8 cellular contexts compared by ENCODE assay signal in genomic region chr7:117872565-117873055, GRCh38. TPM values are rescaled to one million over a fixed set of nuclear protein-coding genes. Genes with fewer than 3 reads are reported as not detected.
DNase-seq lines count a peak whose midpoint lies in the region; ATAC-seq and TF ChIP-seq lines count a peak whose summit lies in the region.

No MANE protein-coding gene starts in this region.

- H3K4me3 ChIP-seq in adipocyte (ENCODE audit: low read length) (peak overlapping the region; percentile 90), hepatocyte (peak overlapping the region; percentile 92), psoas muscle (peak overlapping the region; percentile 75)

- H3K9me3 ChIP-seq in adipocyte (ENCODE audit: control insufficient read depth, low read length) = no peaks in the 10 kb centered on the region
- no peaks in the 10 kb centered on the region for H3K9me3 ChIP-seq in hepatocyte (ENCODE audit: low read depth)
- no peaks in the 10 kb centered on the region for H3K9me3 ChIP-seq in psoas muscle

- DNase-seq in activated naive CD4-positive, alpha-beta T cell treated with anti-CD3 and anti-CD28 coated beads for 36 hours = no peak
- no peak for DNase-seq in activated naive CD4-positive, alpha-beta T cell treated with anti-CD3 and anti-CD28 coated beads, Interleukin-2, amount 10 ng/mL, durations not matched to agents 7 days and 5 days
- DNase-seq in adipocyte (ENCODE audit: low read depth) (peak; percentile 29), hepatocyte (ENCODE audit: low spot score) (peak; percentile 54), psoas muscle (peak; percentile 37 to 51), NCI-H2081 treated with DMSO at 0.1 percent for 48 hours (lab: John Stamatoyannopoulos, UW) (no peak), NAMALWA (ENCODE audit: low spot score) (no peak)

- CTCF ChIA-PET in activated naive CD4-positive, alpha-beta T cell treated with anti-CD3 and anti-CD28 coated beads for 36 hours (lab: Charles Lee) = no interaction called here
- CTCF ChIA-PET in activated naive CD4-positive, alpha-beta T cell treated with anti-CD3 and anti-CD28 coated beads, Interleukin-2, amount 10 ng/mL, durations not matched to agents 7 days and 5 days (lab: Charles Lee) = no interaction called here

- intact Hi-C loops in activated naive CD4-positive, alpha-beta T cell treated with anti-CD3 and anti-CD28 coated beads for 36 hours (cut with micrococcal nuclease) = no loop called here
- intact Hi-C loops in psoas muscle (cut with DNase I) = no loop called here

- ATAC-seq in psoas muscle (peak in 3 of 4 donors; percentile 19 to 62 (median 24)), GM19328 (IDR thresholded peaks at IDR 0.05; ENCODE audit: unreplicated experiment) (no peak)

- peak overlapping the region; percentile 71 for H3K27ac ChIP-seq in hepatocyte
- H3K27ac ChIP-seq in psoas muscle = no peak overlapping the region

- H3K4me1 Mint-ChIP-seq in activated naive CD4-positive, alpha-beta T cell treated with anti-CD3 and anti-CD28 coated beads for 36 hours (ENCODE audit: low read depth) = peaks cover 15% of the 10 kb centered on the region
- peaks cover 8% of the 10 kb centered on the region for H3K4me1 Mint-ChIP-seq in activated naive CD4-positive, alpha-beta T cell treated with anti-CD3 and anti-CD28 coated beads, Interleukin-2, amount 10 ng/mL, durations not matched to agents 7 days and 5 days

- H2AFZ ChIP-seq in hepatocyte = peak overlapping the region; percentile 47

- peak overlapping the region; percentile 15 for H3K4me3 Mint-ChIP-seq in activated naive CD4-positive, alpha-beta T cell treated with anti-CD3 and anti-CD28 coated beads for 36 hours
- no peak overlapping the region for H3K4me3 Mint-ChIP-seq in activated naive CD4-positive, alpha-beta T cell treated with anti-CD3 and anti-CD28 coated beads, Interleukin-2, amount 10 ng/mL, durations not matched to agents 7 days and 5 days

- peak overlapping the region; percentile 80 for H3K9ac ChIP-seq in adipocyte (ENCODE audit: low read length)

- H3K27me3 ChIP-seq in adipocyte (replicated peaks; ENCODE audit: control insufficient read depth, insufficient read depth, low read length) = peaks cover 6% of the 10 kb centered on the region
- H3K27me3 ChIP-seq in hepatocyte = peaks cover 17% of the 10 kb centered on the region
- peaks cover 0 to 36% (median 8%) of the 10 kb centered on the region in 3 donors for H3K27me3 ChIP-seq in psoas muscle (ENCODE audit: insufficient read depth in 3 of 3, low read length in 2 of 3)

- no peak overlapping the region for H3K27ac Mint-ChIP-seq in activated naive CD4-positive, alpha-beta T cell treated with anti-CD3 and anti-CD28 coated beads for 36 hours
- H3K27ac Mint-ChIP-seq in activated naive CD4-positive, alpha-beta T cell treated with anti-CD3 and anti-CD28 coated beads, Interleukin-2, amount 10 ng/mL, durations not matched to agents 7 days and 5 days = no peak overlapping the region

- peaks cover 47% of the 10 kb centered on the region for H3K27me3 Mint-ChIP-seq in activated naive CD4-positive, alpha-beta T cell treated with anti-CD3 and anti-CD28 coated beads for 36 hours (ENCODE audit: low read depth)
- H3K27me3 Mint-ChIP-seq in activated naive CD4-positive, alpha-beta T cell treated with anti-CD3 and anti-CD28 coated beads, Interleukin-2, amount 10 ng/mL, durations not matched to agents 7 days and 5 days = peaks cover 40% of the 10 kb centered on the region

- under 1% methylated on average over 23 of the region's 27 CpGs for WGBS in hepatocyte (ENCODE audit: low lambda C conversion rate, missing lambda C conversion rate)
- 0 to 1% (median 1%) methylated on average over 26 to 27 of the region's 27 CpGs for WGBS in psoas muscle, 3 donors

- TF ChIP-seq CTCF in hepatocyte (IDR thresholded peaks at IDR 0.05; ENCODE audit: poor library complexity) (peak; percentile 37), psoas muscle (IDR thresholded peaks at IDR 0.05) (no peak)

- no peaks in the 10 kb centered on the region for H3K36me3 ChIP-seq in adipocyte (ENCODE audit: control insufficient read depth, insufficient read depth, low read length, severe bottlenecking)
- no peaks in the 10 kb centered on the region for H3K36me3 ChIP-seq in hepatocyte (replicated peaks; ENCODE audit: insufficient read depth, low read depth)
- no peaks in the 10 kb centered on the region for H3K36me3 ChIP-seq in psoas muscle (ENCODE audit: insufficient read depth in 1 of 2, low read depth in 1 of 2)

- no peaks in the 10 kb centered on the region for H3K9me2 ChIP-seq in hepatocyte (replicated peaks; ENCODE audit: insufficient read depth)

- H3K9me3 Mint-ChIP-seq in activated naive CD4-positive, alpha-beta T cell treated with anti-CD3 and anti-CD28 coated beads for 36 hours = no peaks in the 10 kb centered on the region
- no peaks in the 10 kb centered on the region for H3K9me3 Mint-ChIP-seq in activated naive CD4-positive, alpha-beta T cell treated with anti-CD3 and anti-CD28 coated beads, Interleukin-2, amount 10 ng/mL, durations not matched to agents 7 days and 5 days

- H3K4me1 ChIP-seq in adipocyte (ENCODE audit: control insufficient read depth, insufficient read depth, low read length) = peaks cover 13% of the 10 kb centered on the region
- H3K4me1 ChIP-seq in hepatocyte (ENCODE audit: insufficient read depth) = peaks cover 6% of the 10 kb centered on the region
- H3K4me1 ChIP-seq in psoas muscle = peaks cover 5% of the 10 kb centered on the region

- no peaks in the 10 kb centered on the region for H4K20me1 ChIP-seq in hepatocyte (ENCODE audit: insufficient read depth, poor library complexity, severe bottlenecking)

- peak overlapping the region; percentile 91 for H3K4me2 ChIP-seq in hepatocyte

- no peaks in the 10 kb centered on the region for H3K36me3 Mint-ChIP-seq in activated naive CD4-positive, alpha-beta T cell treated with anti-CD3 and anti-CD28 coated beads for 36 hours (ENCODE audit: low read depth)
- no peaks in the 10 kb centered on the region for H3K36me3 Mint-ChIP-seq in activated naive CD4-positive, alpha-beta T cell treated with anti-CD3 and anti-CD28 coated beads, Interleukin-2, amount 10 ng/mL, durations not matched to agents 7 days and 5 days

- H3K79me2 ChIP-seq in hepatocyte = peaks cover 37% of the 10 kb centered on the region

RNA-seq across cellular contexts. Expression of gene CTTNBP2, which starts 0.6 kb away (rescaled TPM):
- not detected for total RNA-seq in activated naive CD4-positive, alpha-beta T cell treated with anti-CD3 and anti-CD28 coated beads for 36 hours
- total RNA-seq in hepatocyte = 10.9 and 14.5 TPM in 2 replicates
- 7.9 and 9.1 TPM in 2 replicates for polyA plus RNA-seq in hepatocyte
- total RNA-seq in psoas muscle = 1 to 10 TPM in 1 of 4 donors, under 1 TPM in 3; 0.34 to 1.8 (median 0.52) TPM
- polyA plus RNA-seq in psoas muscle = under 1 TPM; 0.10 to 0.38 (median 0.26) TPM

Comparison
In these comparisons a context has a peak if more than half of its experiments do, and no peak if none do; other contexts are left out.
1. DNase-seq: peak in adipocyte (single experiment), hepatocyte (single experiment) and psoas muscle (2 of 2); none in activated naive CD4-positive, alpha-beta T cell treated with anti-CD3 and anti-CD28 coated beads for 36 hours (single experiment), activated naive CD4-positive, alpha-beta T cell treated with anti-CD3 and anti-CD28 coated beads, Interleukin-2, amount 10 ng/mL, durations not matched to agents 7 days and 5 days (single experiment), NCI-H2081 treated with DMSO at 0.1 percent for 48 hours (single experiment) and NAMALWA (single experiment).
2. Peak in every context shown above with its lines, with median percentiles within 50 percentile points of each other: H3K4me3 ChIP-seq.